In the genomic region with DNA sequence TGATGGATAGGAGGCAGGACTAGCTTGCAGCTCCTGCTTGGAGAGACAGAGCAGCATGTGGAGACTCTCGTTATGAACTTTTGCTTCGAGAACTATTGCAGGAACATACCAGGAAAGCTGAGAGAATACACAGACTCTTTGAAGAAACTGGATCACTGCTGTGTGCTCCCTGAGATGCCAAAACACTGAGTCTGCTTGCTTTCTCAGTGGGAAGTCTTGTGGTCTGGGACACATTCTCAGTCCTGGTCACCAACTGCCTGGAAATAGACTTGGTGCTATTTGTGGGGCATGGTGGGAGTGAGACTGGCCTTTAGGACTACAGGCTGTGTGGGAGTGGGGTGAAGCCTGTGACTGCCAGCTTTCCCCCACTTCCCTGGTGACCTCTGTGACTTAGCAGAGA, we compare ENCODE assay signal across 30 cellular contexts.
"Had no signal": no experiment of that assay in that cellular context is flagged by ENCODE, and none has a peak within 500 bp of the region (broad histone marks: within the 10 kb centered on the region; RNA-seq: fewer than 3 reads in every experiment).

No MANE protein-coding gene starts in this region.

- H3K27me3 ChIP-seq: cardiac muscle cell, Peyer's patch had no signal

- DNase-seq: activated CD4-positive, alpha-beta memory T cell treated with anti-CD3 and anti-CD28 coated beads, Interleukin-2, amount 10 ng/mL, durations not matched to agents 7 days and 5 days; activated CD4-positive, alpha-beta T cell treated with anti-CD3 and anti-CD28 coated beads for 1 hour; activated CD4-positive, alpha-beta T cell treated with anti-CD3 and anti-CD28 coated beads for 48 hours; activated CD4-positive, CD25-positive, alpha-beta regulatory T cell; activated CD8-positive, alpha-beta memory T cell treated with anti-CD3 and anti-CD28 coated beads for 24 hours; activated CD8-positive, alpha-beta memory T cell treated with anti-CD3 and anti-CD28 coated beads, Interleukin-2, amount 10 ng/mL, durations not matched to agents 7 days and 5 days; activated CD8-positive, alpha-beta memory T cell treated with anti-CD3 and anti-CD28 coated beads, Interleukin-2, amount 50 U/mL, for 48 hours; activated effector memory CD4-positive, alpha-beta T cell treated with Interleukin-2 at 50 U/mL for 16 hours; activated naive CD4-positive, alpha-beta T cell treated with anti-CD3 and anti-CD28 coated beads, Interleukin-2, amount 10 ng/mL, durations not matched to agents 7 days and 5 days; activated naive CD8-positive, alpha-beta T cell treated with anti-CD3 and anti-CD28 coated beads for 36 hours; activated T-cell treated with anti-CD3 and anti-CD28 coated beads, Interleukin-2, amount 50 U/mL, for 48 hours; amniotic stem cell; aorta; Karpas-422; KBM-7; NCI-H1105; NCI-H1436 treated with DMSO at 0.1 percent for 48 hours; NCI-H187 treated with DMSO at 0.1 percent for 48 hours; NCI-H2081 treated with DMSO at 0.1 percent for 48 hours; NCI-H524 treated with DMSO at 0.1 percent for 48 hours; PC-3; Peyer's patch; SIG-M5; T-helper 1 cell; T1000; WERI-Rb-1 had no signal

- H3K4me1 ChIP-seq: Peyer's patch had no signal

- H3K27ac ChIP-seq: cardiac muscle cell, Peyer's patch, RWPE1, WERI-Rb-1 had no signal

- H3K36me3 ChIP-seq: cardiac muscle cell, Peyer's patch, WERI-Rb-1 had no signal

- H3K4me3 ChIP-seq: cardiac muscle cell, Peyer's patch had no signal

- H3K9me3 ChIP-seq: Peyer's patch had no signal

- ATAC-seq: activated CD8-positive, alpha-beta memory T cell treated with anti-CD3 and anti-CD28 coated beads, Interleukin-2, amount 10 ng/mL, durations not matched to agents 7 days and 5 days; PC-3; Right ventricle myocardium inferior; SK-N-SH treated with all-trans-retinoic acid at 6 μM for 48 hours had no signal
